ENCODE assay signal across 32 cellular contexts in the genomic region with DNA sequence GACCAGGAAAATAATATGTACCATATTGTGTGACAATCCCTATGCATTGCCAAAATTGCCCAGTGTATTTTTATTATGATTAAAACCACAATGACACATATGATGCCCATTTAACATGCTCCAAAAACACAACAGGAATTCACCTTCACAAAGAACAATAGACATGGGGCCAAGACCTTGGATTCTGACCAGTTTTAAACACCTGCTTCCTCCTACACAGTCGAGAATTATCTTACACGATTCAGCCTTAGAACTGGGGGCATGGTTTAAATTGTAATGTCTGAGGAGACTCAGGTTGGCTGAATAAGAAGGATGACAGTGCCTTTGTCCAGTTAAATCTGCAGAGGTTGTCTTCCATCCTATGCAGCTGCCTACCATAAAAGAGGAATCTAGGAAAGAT.
"Had no signal": no experiment of that assay in that cellular context is flagged by ENCODE, and none has a peak within 500 bp of the region (broad histone marks: within the 10 kb centered on the region; RNA-seq: fewer than 3 reads in every experiment).

No MANE protein-coding gene starts in this region.

- H3K4me1 ChIP-seq: foreskin keratinocyte had no signal

- FAIRE-seq: astrocyte, bronchial epithelial cell had no signal

- H3K4me3 Mint-ChIP-seq: activated CD8-positive, alpha-beta T cell treated with anti-CD3 and anti-CD28 coated beads for 36 hours; activated naive CD8-positive, alpha-beta T cell; activated T-cell treated with anti-CD3 and anti-CD28 coated beads, Interleukin-2, amount 50 U/mL, for 4 hours; activated T-helper 17 cell treated with anti-CD3 and anti-CD28 coated beads, Interleukin-2, amount 50 U/mL, for 72 hours; central memory CD8-positive, alpha-beta T cell; dendritic cell treated with granulocyte-macrophage colony-stimulating factor and Interleukin-4, amounts not matched to agents 40 ng/mL and 50 ng/mL, for 4 days; endodermal cell had no signal

- H3K27ac Mint-ChIP-seq: activated CD8-positive, alpha-beta T cell treated with anti-CD3 and anti-CD28 coated beads for 36 hours; activated naive CD8-positive, alpha-beta T cell; activated T-helper 17 cell treated with anti-CD3 and anti-CD28 coated beads, Interleukin-2, amount 50 U/mL, for 72 hours; dendritic cell treated with granulocyte-macrophage colony-stimulating factor and Interleukin-4, amounts not matched to agents 40 ng/mL and 50 ng/mL, for 4 days; endodermal cell had no signal

- H3K9me3 ChIP-seq: gastrocnemius medialis had no signal

- H3K36me3 ChIP-seq: brain microvascular endothelial cell, esophagus muscularis mucosa, gastrocnemius medialis, heart left ventricle had no signal

- H3K4me1 Mint-ChIP-seq: central memory CD8-positive, alpha-beta T cell; endodermal cell had no signal

- H3K9me3 Mint-ChIP-seq: endodermal cell had no signal

- H3K4me3 ChIP-seq: coronary artery, dorsolateral prefrontal cortex, esophagus muscularis mucosa, gastrocnemius medialis, heart left ventricle had no signal

- H3K27me3 Mint-ChIP-seq: activated CD8-positive, alpha-beta T cell treated with anti-CD3 and anti-CD28 coated beads for 36 hours; activated naive CD8-positive, alpha-beta T cell; activated T-helper 17 cell treated with anti-CD3 and anti-CD28 coated beads, Interleukin-2, amount 50 U/mL, for 72 hours; central memory CD8-positive, alpha-beta T cell; dendritic cell treated with granulocyte-macrophage colony-stimulating factor and Interleukin-4, amounts not matched to agents 40 ng/mL and 50 ng/mL, for 4 days had no signal

- ATAC-seq: activated CD8-positive, alpha-beta T cell treated with anti-CD3 and anti-CD28 coated beads for 36 hours; activated T-cell treated with anti-CD3 and anti-CD28 coated beads, Interleukin-2, amount 50 U/mL, for 4 hours; activated T-helper 17 cell treated with anti-CD3 and anti-CD28 coated beads, Interleukin-2, amount 50 U/mL, for 72 hours; foreskin keratinocyte; gastrocnemius medialis had no signal

- H3K27me3 ChIP-seq: brain microvascular endothelial cell, dorsolateral prefrontal cortex, esophagus muscularis mucosa, foreskin keratinocyte, gastrocnemius medialis, heart left ventricle had no signal

- H3K27ac ChIP-seq: brain microvascular endothelial cell, coronary artery, esophagus muscularis mucosa, foreskin keratinocyte, gastrocnemius medialis, heart left ventricle had no signal

- DNase-seq: activated CD4-positive, alpha-beta T cell treated with anti-CD3 and anti-CD28 coated beads for 4 hours; activated CD4-positive, alpha-beta T cell treated with anti-CD3 and anti-CD28 coated beads, Interleukin-2, amount 50 U/mL, for 1 hour; activated CD4-positive, alpha-beta T cell treated with anti-CD3 and anti-CD28 coated beads, Interleukin-2, amount 50 U/mL, for 48 hours; activated CD4-positive, CD25-positive, alpha-beta regulatory T cell; activated CD4-positive, CD25-positive, alpha-beta regulatory T cell treated with anti-CD3 and anti-CD28 coated beads, Interleukin-2, amount 50 U/mL, for 72 hours; activated CD8-positive, alpha-beta memory T cell treated with anti-CD3 and anti-CD28 coated beads for 24 hours; activated CD8-positive, alpha-beta T cell treated with anti-CD3 and anti-CD28 coated beads for 36 hours; activated effector memory CD4-positive, alpha-beta T cell treated with Interleukin-2 at 50 U/mL for 16 hours; activated gamma-delta T cell treated with Interleukin-2 at 50 U/mL for 16 hours; activated naive CD4-positive, alpha-beta T cell treated with anti-CD3 and anti-CD28 coated beads, Interleukin-2, amount 50 U/mL, for 16 hours; activated naive CD4-positive, alpha-beta T cell treated with Interleukin-2 at 50 U/mL for 16 hours; activated T-cell treated with anti-CD3 and anti-CD28 coated beads, Interleukin-2, amount 50 U/mL, for 4 hours; amniotic stem cell; anterior cingulate cortex; brain microvascular endothelial cell; dorsolateral prefrontal cortex; effector memory CD4-positive, alpha-beta T cell; endodermal cell; erythroblast; foreskin keratinocyte; gastrocnemius medialis; glutamatergic neuron; heart left ventricle; T-helper 2 cell had no signal
